ENCODE assay signal across 15 cellular contexts in genomic region chr9:136656795-136657611, GRCh38. TPM values are rescaled to one million over a fixed set of nuclear protein-coding genes. Genes with fewer than 3 reads are reported as not detected.
DNase-seq lines count a peak whose midpoint lies in the region; ATAC-seq and TF ChIP-seq lines count a peak whose summit lies in the region.
"Had no signal": no experiment of that assay in that cellular context is flagged by ENCODE, and none has a peak within 500 bp of the region (broad histone marks: within the 10 kb centered on the region; RNA-seq: fewer than 3 reads in every experiment).

No MANE protein-coding gene starts in this region.

- no peak for TF ChIP-seq CTCF in Peyer's patch (IDR thresholded peaks at IDR 0.05)

- H3K27me3 ChIP-seq in Peyer's patch: peaks cover 0 to 8% of the 10 kb centered on the region in 2 donors

- peak overlapping the region; percentile 31 to 72 (median 38) for H3K27ac ChIP-seq in Peyer's patch
- peak overlapping the region; percentile 16 to 83 (median 60) for H3K27ac ChIP-seq in skin epidermis

- TF ChIP-seq POLR2A in Peyer's patch (IDR thresholded peaks at IDR 0.05): no peak

- no peaks in the 10 kb centered on the region for H3K36me3 ChIP-seq in Peyer's patch

- ATAC-seq in left cardiac atrium (peak; percentile 5 to 25), HG03520 (IDR thresholded peaks at IDR 0.05; ENCODE audit: unreplicated experiment) (no peak), HG02678 (IDR thresholded peaks at IDR 0.05; ENCODE audit: unreplicated experiment) (no peak)
- ATAC-seq: activated CD4-positive, CD25-positive, alpha-beta regulatory T cell treated with anti-CD3 and anti-CD28 coated beads, Interleukin-2, amount 50 U/mL, for 24 hours; esophagus mucosa had no signal

- H3K4me1 ChIP-seq in Peyer's patch: peaks cover 0 to 27% (median 9%) of the 10 kb centered on the region in 4 donors

- peak; percentile 73 to 81 for DNase-seq in Kasumi-1 (lab: John Stamatoyannopoulos, UW)
- no peak for DNase-seq in Peyer's patch
- DNase-seq in left cardiac atrium: peak; percentile 48
- no peak for DNase-seq in AG20443 (ENCODE audit: low spot score)
- DNase-seq: Calu3; HCEC 1CT; NCI-H510A; SIG-M5; stimulated activated CD4-positive, alpha-beta T cell treated with anti-CD3 and anti-CD28 coated beads, Interleukin-15, amount 100 ng/mL, for 24 hours; stimulated activated CD8-positive, alpha-beta memory T cell treated with anti-CD3 and anti-CD28 coated beads, Interleukin-4, amount 100 ng/mL, for 48 hours had no signal

- no peaks in the 10 kb centered on the region for H3K9me3 ChIP-seq in Peyer's patch

- H3K4me3 ChIP-seq in Peyer's patch: no peak overlapping the region
- no peak overlapping the region for H3K4me3 ChIP-seq in skin epidermis

- intact Hi-C loops in left cardiac atrium (cut with DNase I): no loop called here

RNA-seq across cellular contexts. Expression of gene EGFL7, which starts 5.7 kb away (rescaled TPM):
- total RNA-seq in Peyer's patch: 10 to 100 TPM; 21.5 to 77.6 (median 46.0) TPM
- 100 to 1,000 TPM in 1 of 2 donors, 10 to 100 TPM in 1; 86.6 to 138 TPM for total RNA-seq in left cardiac atrium

RNA-seq across cellular contexts. Expression of gene AGPAT2, which starts 30.3 kb away (rescaled TPM):
- 100 to 1,000 TPM in 3 of 4 donors, 10 to 100 TPM in 1; 97.4 to 802 (median 479) TPM for total RNA-seq in Peyer's patch
- total RNA-seq in left cardiac atrium: 100 to 1,000 TPM; 154 TPM

RNA-seq across cellular contexts. Expression of gene DIPK1B, which starts 55.4 kb away (rescaled TPM):
- total RNA-seq in Peyer's patch (1 to 10 TPM in 3 of 4 donors, under 1 TPM in 1; 0.70 to 5.8 (median 2.6) TPM), left cardiac atrium (10 to 100 TPM; 23.2 to 35.2 TPM)

Comparison
In these comparisons a context has a peak if more than half of its experiments do, and no peak if none do; other contexts are left out.
1. DNase-seq: peak in Kasumi-1 (2 of 2) and left cardiac atrium (single experiment); none in Peyer's patch (0 of 3) and AG20443 (single experiment).
2. ATAC-seq: peak in left cardiac atrium (2 of 2); none in HG03520 (single experiment) and HG02678 (single experiment).